In genomic region chr4:703336-704197, GRCh38 we compare ENCODE assay signal across 1 cellular context.
TF ChIP-seq lines count a peak whose summit lies in the region.

No MANE protein-coding gene starts in this region.

TF ChIP-seq in HepG2, 621 proteins besides CTCF, POLR2A, EP300 and RAD21:
- TF ChIP-seq KDM4B (CRISPR knock-in tag; IDR thresholded peaks at IDR 0.05) (no peak), REXO4 (CRISPR knock-in tag; IDR thresholded peaks at IDR 0.05; ENCODE audit: borderline replicate concordance) (no peak), POGK (CRISPR knock-in tag; conservative IDR thresholded peaks at IDR 0.05) (no peak), ZNF468 (CRISPR knock-in tag; IDR thresholded peaks at IDR 0.05) (no peak), RARG (CRISPR knock-in tag; IDR thresholded peaks at IDR 0.05; ENCODE audit: low read depth) (no peak), NFKB2 (CRISPR knock-in tag; IDR thresholded peaks at IDR 0.05; ENCODE audit: borderline replicate concordance) (no peak), ZSCAN22 (CRISPR knock-in tag; IDR thresholded peaks at IDR 0.05) (no peak), KDM5B (CRISPR knock-in tag; IDR thresholded peaks at IDR 0.05; ENCODE audit: borderline replicate concordance) (no peak), ZFP1 (CRISPR knock-in tag; IDR thresholded peaks at IDR 0.05) (no peak), TCF12 (IDR thresholded peaks at IDR 0.05) (no peak), TCF12 (CRISPR knock-in tag; IDR thresholded peaks at IDR 0.05) (no peak), ZNF232 (CRISPR knock-in tag; IDR thresholded peaks at IDR 0.05; ENCODE audit: borderline replicate concordance) (no peak), ZNF564 (CRISPR knock-in tag; IDR thresholded peaks at IDR 0.05) (no peak), U2AF1 (optimal IDR thresholded peaks at IDR 0.05; ENCODE audit: low read depth, low read length) (no peak)
- TF ChIP-seq, protein P1, sequence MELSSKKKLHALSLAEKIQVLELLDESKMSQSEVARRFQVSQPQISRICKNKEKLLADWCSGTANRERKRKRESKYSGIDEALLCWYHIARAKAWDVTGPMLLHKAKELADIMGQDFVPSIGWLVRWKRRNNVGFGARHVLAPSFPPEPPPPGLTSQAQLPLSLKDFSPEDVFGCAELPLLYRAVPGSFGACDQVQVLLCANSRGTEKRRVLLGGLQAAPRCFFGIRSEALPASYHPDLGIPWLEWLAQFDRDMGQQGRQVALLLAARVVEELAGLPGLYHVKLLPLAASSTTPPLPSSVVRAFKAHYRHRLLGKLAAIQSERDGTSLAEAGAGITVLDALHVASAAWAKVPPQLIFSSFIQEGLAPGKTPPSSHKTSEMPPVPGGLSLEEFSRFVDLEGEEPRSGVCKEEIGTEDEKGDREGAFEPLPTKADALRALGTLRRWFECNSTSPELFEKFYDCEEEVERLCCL (CRISPR knock-in tag; IDR thresholded peaks at IDR 0.05; ENCODE audit: borderline replicate concordance): no peak
TF ChIP-seq in HepG2: peak in this region for 0.
